ENCODE assay signal across 25 cellular contexts in the genomic region with DNA sequence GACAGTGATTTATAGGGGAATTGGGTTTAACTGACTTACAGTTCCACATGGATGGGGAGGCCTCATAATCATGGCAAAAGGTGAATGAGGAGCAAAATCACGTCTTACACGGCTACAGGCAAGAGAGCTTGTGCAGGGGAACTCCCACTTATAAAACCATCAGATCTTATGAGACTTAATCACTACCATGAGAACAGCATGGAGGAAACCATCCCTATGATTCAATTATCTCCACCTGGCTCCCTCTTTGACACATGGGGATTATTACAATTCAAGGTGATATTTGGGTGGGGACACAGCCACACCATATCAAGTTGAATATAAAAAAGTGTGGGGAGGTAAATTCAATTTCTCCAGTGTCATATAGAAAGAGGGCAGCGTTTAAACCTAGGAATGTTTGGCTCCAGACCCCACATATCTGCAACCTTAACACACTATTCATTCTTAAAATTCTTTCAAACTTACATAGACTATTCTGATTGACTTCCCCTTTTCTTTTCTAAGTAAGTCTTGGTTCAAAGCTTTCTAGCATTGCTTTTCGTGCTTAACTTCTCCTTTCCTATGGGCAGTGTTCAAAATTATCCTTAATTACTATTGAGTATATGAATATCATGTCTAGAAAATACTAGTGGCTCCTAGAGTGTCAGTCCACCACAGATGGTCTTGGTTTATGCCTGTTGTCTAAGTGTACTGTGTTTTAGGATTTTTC.
"Had no signal": no experiment of that assay in that cellular context is flagged by ENCODE, and none has a peak within 500 bp of the region (broad histone marks: within the 10 kb centered on the region; RNA-seq: fewer than 3 reads in every experiment).

No MANE protein-coding gene starts in this region.

- H3K27ac Mint-ChIP-seq: activated CD4-positive, alpha-beta T cell treated with anti-CD3 and anti-CD28 coated beads for 36 hours; activated naive CD4-positive, alpha-beta T cell treated with anti-CD3 and anti-CD28 coated beads for 36 hours; activated naive CD8-positive, alpha-beta T cell treated with anti-CD3 and anti-CD28 coated beads for 36 hours; activated T-helper 1 cell treated with anti-CD3 and anti-CD28 coated beads, Interleukin-12 subunit alpha, Interleukin-12 subunit beta, Interleukin-2, Interleukin-4 antibody, amounts not matched to agents 30 ng/mL and 10 ng/mL and 1 ng/mL, durations not matched to agents 14 hours and 24 hours and 36 hours; effector memory CD8-positive, alpha-beta T cell; nephron progenitor cell; stimulated activated memory B cell treated with anti-CD40 and anti-IgM and Interleukin-4, amounts not matched to agents 10 μg/mL and 1 μg/mL and 100 μg/mL, for 72 hours; T-helper 17 cell had no signal

- H3K9me3 Mint-ChIP-seq: activated naive CD4-positive, alpha-beta T cell treated with anti-CD3 and anti-CD28 coated beads for 36 hours; nephron progenitor cell had no signal

- H3K4me1 Mint-ChIP-seq: activated CD4-positive, alpha-beta T cell treated with anti-CD3 and anti-CD28 coated beads for 36 hours; activated naive CD8-positive, alpha-beta T cell treated with anti-CD3 and anti-CD28 coated beads for 36 hours; nephron progenitor cell; stimulated activated memory B cell treated with anti-CD40 and anti-IgM and Interleukin-4, amounts not matched to agents 10 μg/mL and 1 μg/mL and 100 μg/mL, for 72 hours; T-helper 17 cell had no signal

- DNase-seq: activated CD4-positive, alpha-beta T cell treated with anti-CD3 and anti-CD28 coated beads for 36 hours; activated CD4-positive, alpha-beta T cell treated with anti-CD3 and anti-CD28 coated beads, Interleukin-2, amount 50 U/mL, for 4 hours; activated CD4-positive, CD25-positive, alpha-beta regulatory T cell; activated effector memory CD4-positive, alpha-beta T cell treated with anti-CD3 and anti-CD28 coated beads, Interleukin-2, amount 50 U/mL, for 16 hours; activated naive CD4-positive, alpha-beta T cell treated with anti-CD3 and anti-CD28 coated beads for 36 hours; activated naive CD8-positive, alpha-beta T cell treated with anti-CD3 and anti-CD28 coated beads for 36 hours; adrenal gland; aorta; brain microvascular endothelial cell; caudate nucleus; cortex of kidney; effector memory CD8-positive, alpha-beta T cell; erythroblast; islet precursor cell; left ventricle myocardium inferior; nephron progenitor cell; pancreas; psoas muscle; stimulated activated CD4-positive, alpha-beta T cell treated with anti-CD3 and anti-CD28 coated beads, Interleukin-1b, Interleukin-23, amount 100 ng/mL, for 48 hours; stimulated activated CD4-positive, alpha-beta T cell treated with anti-CD3 and anti-CD28 coated beads, Interleukin-4, amount 100 ng/mL, for 4 hours; stimulated activated CD8-positive, alpha-beta memory T cell treated with anti-CD3 and anti-CD28 coated beads, Interleukin-4, amount 100 ng/mL, for 48 hours; T-helper 17 cell had no signal

- ATAC-seq: activated CD4-positive, alpha-beta T cell treated with anti-CD3 and anti-CD28 coated beads for 36 hours; effector memory CD8-positive, alpha-beta T cell; gastroesophageal sphincter; pancreas; psoas muscle; stimulated activated memory B cell treated with anti-CD40 and anti-IgM and Interleukin-4, amounts not matched to agents 10 μg/mL and 1 μg/mL and 100 μg/mL, for 72 hours; T-helper 17 cell had no signal

- H3K36me3 Mint-ChIP-seq: activated naive CD8-positive, alpha-beta T cell treated with anti-CD3 and anti-CD28 coated beads for 36 hours; stimulated activated memory B cell treated with anti-CD40 and anti-IgM and Interleukin-4, amounts not matched to agents 10 μg/mL and 1 μg/mL and 100 μg/mL, for 72 hours had no signal

- H3K4me3 Mint-ChIP-seq: activated CD4-positive, alpha-beta T cell treated with anti-CD3 and anti-CD28 coated beads for 36 hours; activated naive CD4-positive, alpha-beta T cell treated with anti-CD3 and anti-CD28 coated beads for 36 hours; activated naive CD8-positive, alpha-beta T cell treated with anti-CD3 and anti-CD28 coated beads for 36 hours; activated T-helper 1 cell treated with anti-CD3 and anti-CD28 coated beads, Interleukin-12 subunit alpha, Interleukin-12 subunit beta, Interleukin-2, Interleukin-4 antibody, amounts not matched to agents 30 ng/mL and 10 ng/mL and 1 ng/mL, durations not matched to agents 14 hours and 24 hours and 36 hours; effector memory CD8-positive, alpha-beta T cell; nephron progenitor cell; stimulated activated memory B cell treated with anti-CD40 and anti-IgM and Interleukin-4, amounts not matched to agents 10 μg/mL and 1 μg/mL and 100 μg/mL, for 72 hours; T-helper 17 cell had no signal

- H3K27me3 Mint-ChIP-seq: activated CD4-positive, alpha-beta T cell treated with anti-CD3 and anti-CD28 coated beads for 36 hours; activated naive CD8-positive, alpha-beta T cell treated with anti-CD3 and anti-CD28 coated beads for 36 hours; effector memory CD8-positive, alpha-beta T cell; stimulated activated memory B cell treated with anti-CD40 and anti-IgM and Interleukin-4, amounts not matched to agents 10 μg/mL and 1 μg/mL and 100 μg/mL, for 72 hours; T-helper 17 cell had no signal
